ENCODE assay signal across 15 cellular contexts in genomic region chr3:113545594-113545993, GRCh38. TPM values are rescaled to one million over a fixed set of nuclear protein-coding genes. Genes with fewer than 3 reads are reported as not detected.
"Had no signal": no experiment of that assay in that cellular context is flagged by ENCODE, and none has a peak within 500 bp of the region (broad histone marks: within the 10 kb centered on the region; RNA-seq: fewer than 3 reads in every experiment).

No MANE protein-coding gene starts in this region.

- H3K4me1 Mint-ChIP-seq: mesothelial cell of epicardium had no signal

- H3K4me3 ChIP-seq: gastroesophageal sphincter, hepatocyte, pancreas had no signal

- H3K27ac ChIP-seq: brain microvascular endothelial cell, gastroesophageal sphincter, hepatocyte, pancreas had no signal

- H3K27me3 Mint-ChIP-seq: activated CD4-positive, alpha-beta memory T cell treated with anti-CD3 and anti-CD28 coated beads, Interleukin-2, amount 10 ng/mL, durations not matched to agents 7 days and 5 days; activated CD4-positive, alpha-beta T cell treated with anti-CD3 and anti-CD28 coated beads for 36 hours had no signal

- H3K4me3 Mint-ChIP-seq: activated CD4-positive, alpha-beta memory T cell treated with anti-CD3 and anti-CD28 coated beads, Interleukin-2, amount 10 ng/mL, durations not matched to agents 7 days and 5 days; mesothelial cell of epicardium had no signal

- H3K4me1 ChIP-seq: gastroesophageal sphincter had no signal

- H3K27ac Mint-ChIP-seq: activated CD4-positive, alpha-beta memory T cell treated with anti-CD3 and anti-CD28 coated beads, Interleukin-2, amount 10 ng/mL, durations not matched to agents 7 days and 5 days; mesothelial cell of epicardium had no signal

- ATAC-seq: gastroesophageal sphincter, pancreas had no signal

- H3K27me3 ChIP-seq: brain microvascular endothelial cell, gastroesophageal sphincter, hepatocyte, pancreas had no signal

- H3K36me3 ChIP-seq: brain microvascular endothelial cell, gastroesophageal sphincter, pancreas had no signal

- H3K36me3 Mint-ChIP-seq: mesothelial cell of epicardium had no signal

- DNase-seq: activated CD4-positive, alpha-beta memory T cell treated with anti-CD3 and anti-CD28 coated beads, Interleukin-2, amount 10 ng/mL, durations not matched to agents 7 days and 5 days; activated CD4-positive, alpha-beta T cell treated with anti-CD3 and anti-CD28 coated beads for 36 hours; activated CD8-positive, alpha-beta memory T cell treated with anti-CD3 and anti-CD28 coated beads, Interleukin-2, amount 50 U/mL, for 48 hours; activated naive CD4-positive, alpha-beta T cell treated with anti-CD3 and anti-CD28 coated beads, Interleukin-2, amount 50 U/mL, for 16 hours; brain microvascular endothelial cell; dermis blood vessel endothelial cell; kidney glomerular epithelial cell; pancreas; retina; SW 1271; trophoblast cell had no signal

RNA-seq across cellular contexts. Expression of gene SIDT1, which starts 13.2 kb away (rescaled TPM):
- total RNA-seq: dermis blood vessel endothelial cell, epithelial cell of proximal tubule, mesothelial cell of epicardium had no signal
